In genomic region chr22:46147471-46148267, GRCh38 we compare ENCODE assay signal across 1 cellular context.
TF ChIP-seq lines count a peak whose summit lies in the region.

No MANE protein-coding gene starts in this region.

TF ChIP-seq in HepG2, 621 proteins besides CTCF, POLR2A, EP300 and RAD21 (continued from another document and continues in another):
- TF ChIP-seq PRDM10 (CRISPR knock-in tag; IDR thresholded peaks at IDR 0.05; ENCODE audit: low read depth) (no peak), MATR3 (CRISPR knock-in tag; IDR thresholded peaks at IDR 0.05) (no peak), TBP (CRISPR knock-in tag; IDR thresholded peaks at IDR 0.05) (no peak), SKI (IDR thresholded peaks at IDR 0.05; ENCODE audit: partially characterized antibody) (peak; percentile 68), AFF4 (CRISPR knock-in tag; IDR thresholded peaks at IDR 0.05) (no peak), NR0B2 (CRISPR knock-in tag; IDR thresholded peaks at IDR 0.05) (no peak), HNRNPL (IDR thresholded peaks at IDR 0.05; ENCODE audit: low read depth, low read length) (peak; percentile 87), REPIN1 (CRISPR knock-in tag; IDR thresholded peaks at IDR 0.05; ENCODE audit: borderline replicate concordance, low read depth) (no peak; the same call in 1 of the 2 replicates), ZSCAN31 (CRISPR knock-in tag; IDR thresholded peaks at IDR 0.05; ENCODE audit: low read depth) (peak; percentile 96), MXI1 (IDR thresholded peaks at IDR 0.05; ENCODE audit: borderline replicate concordance, low read depth, low read length) (peak; percentile 76; the same call in 1 of the 3 replicates), RELA (CRISPR knock-in tag; IDR thresholded peaks at IDR 0.05) (no peak), CREB3 (CRISPR knock-in tag; IDR thresholded peaks at IDR 0.05) (no peak), ZNF3 (CRISPR knock-in tag; IDR thresholded peaks at IDR 0.05) (no peak), FLYWCH1 (CRISPR knock-in tag; IDR thresholded peaks at IDR 0.05) (no peak), REXO4 (CRISPR knock-in tag; IDR thresholded peaks at IDR 0.05; ENCODE audit: borderline replicate concordance) (no peak), ZNF383 (CRISPR knock-in tag; IDR thresholded peaks at IDR 0.05; ENCODE audit: borderline replicate concordance) (no peak), DNMT1 (CRISPR knock-in tag; IDR thresholded peaks at IDR 0.05) (no peak), THAP11 (CRISPR knock-in tag; IDR thresholded peaks at IDR 0.05) (peak; percentile 56), ZNF670 (CRISPR knock-in tag; IDR thresholded peaks at IDR 0.05; ENCODE audit: borderline replicate concordance) (no peak), RERE (CRISPR knock-in tag; IDR thresholded peaks at IDR 0.05; ENCODE audit: low read depth) (0 out of 2 replicates have a peak, but pooled peaks have one; percentile 32), CEBPG (CRISPR knock-in tag; IDR thresholded peaks at IDR 0.05) (peak; percentile 10; the same call in 1 of the 2 replicates), STAT5B (CRISPR knock-in tag; IDR thresholded peaks at IDR 0.05) (no peak), ZNF251 (CRISPR knock-in tag; IDR thresholded peaks at IDR 0.05) (0 out of 2 replicates have a peak, but pooled peaks have one; percentile 20), ZNF142 (CRISPR knock-in tag; IDR thresholded peaks at IDR 0.05) (no peak; the same call in 1 of the 2 replicates), THAP7 (CRISPR knock-in tag; IDR thresholded peaks at IDR 0.05) (peak; percentile 78; the same call in 1 of the 2 replicates), IRF2 (CRISPR knock-in tag; IDR thresholded peaks at IDR 0.05) (peak; percentile 58; the same call in 1 of the 2 replicates), CREB1 (IDR thresholded peaks at IDR 0.05) (peak; percentile 10; the same call in 1 of the 2 replicates), CREB1 (CRISPR knock-in tag; IDR thresholded peaks at IDR 0.05) (no peak), ATF4 (CRISPR knock-in tag; IDR thresholded peaks at IDR 0.05) (no peak), ZKSCAN5 (CRISPR knock-in tag; IDR thresholded peaks at IDR 0.05) (no peak), ZNF790 (CRISPR knock-in tag; IDR thresholded peaks at IDR 0.05; ENCODE audit: borderline replicate concordance) (no peak), SATB2 (CRISPR knock-in tag; IDR thresholded peaks at IDR 0.05) (no peak), RAD51 (IDR thresholded peaks at IDR 0.05; ENCODE audit: borderline replicate concordance) (no peak), ZNF776 (CRISPR knock-in tag; IDR thresholded peaks at IDR 0.05) (no peak), MYPOP (CRISPR knock-in tag; IDR thresholded peaks at IDR 0.05) (peak; percentile 48; the same call in 1 of the 2 replicates)
